In genomic region chr10:29692121-29692539, GRCh38 we compare ENCODE assay signal across 13 cellular contexts. TPM values are rescaled to one million over a fixed set of nuclear protein-coding genes. Genes with fewer than 3 reads are reported as not detected.
DNase-seq lines count a peak whose midpoint lies in the region; ATAC-seq and TF ChIP-seq lines count a peak whose summit lies in the region.
"Had no signal": no experiment of that assay in that cellular context is flagged by ENCODE, and none has a peak within 500 bp of the region (broad histone marks: within the 10 kb centered on the region; RNA-seq: fewer than 3 reads in every experiment).

No MANE protein-coding gene starts in this region.

- no peak overlapping the region for H3K23ac ChIP-seq in trophoblast cell (ENCODE audit: low read length)

- DNase-seq in Calu3, result no peak
- no peak for DNase-seq in T-helper 17 cell
- DNase-seq in trophoblast cell, result peak in 1 of 2 donors; percentile 31
- DNase-seq in NOMO-1 treated with DMSO at 0.1 percent for 48 hours (lab: John Stamatoyannopoulos, UW; ENCODE audit: unreplicated experiment), result no peak
- DNase-seq in cerebellum (ENCODE audit: low spot score), result no peak
- DNase-seq: activated T-cell treated with anti-CD3 and anti-CD28 coated beads for 4 hours; CD8-positive, alpha-beta memory T cell; effector memory CD8-positive, alpha-beta T cell; NCI-H146; stimulated activated CD8-positive, alpha-beta memory T cell treated with anti-CD3 and anti-CD28 coated beads, Interleukin-4, amount 100 ng/mL, for 48 hours had no signal

- H2BK12ac ChIP-seq in trophoblast cell (ENCODE audit: low read length), result no peak overlapping the region

- H3K9me3 ChIP-seq in T-helper 17 cell (ENCODE audit: control insufficient read depth, low read length, poor library complexity, severe bottlenecking) (no peaks in the 10 kb centered on the region), gastroesophageal sphincter (no peaks in the 10 kb centered on the region), trophoblast cell (ENCODE audit: insufficient read depth, low read depth, low read length) (no peaks in the 10 kb centered on the region)

- peak overlapping the region in 1 of 2 donors; percentile 16 for H3K4me3 ChIP-seq in gastroesophageal sphincter
- H3K4me3 ChIP-seq in trophoblast cell (ENCODE audit: low read depth, low read length), result no peak overlapping the region

- ATAC-seq in T-helper 17 cell (no peak), gastroesophageal sphincter (peak; percentile 60), GM18858 (IDR thresholded peaks at IDR 0.05; ENCODE audit: unreplicated experiment) (no peak), GM19463 (IDR thresholded peaks at IDR 0.05; ENCODE audit: unreplicated experiment) (no peak)
- ATAC-seq: effector memory CD8-positive, alpha-beta T cell had no signal

- no peak overlapping the region for H3K4me2 ChIP-seq in trophoblast cell (ENCODE audit: low read length)

- H3K27ac ChIP-seq in gastroesophageal sphincter, result peak overlapping the region; percentile 76 to 91 (median 83)
- H3K27ac ChIP-seq in trophoblast cell (ENCODE audit: low read depth, low read length), result peak overlapping the region; percentile 66

- no peak overlapping the region for H4K8ac ChIP-seq in trophoblast cell (ENCODE audit: low read depth, low read length)

- no peaks in the 10 kb centered on the region for H3K9me3 Mint-ChIP-seq in Calu3 (ENCODE audit: low read depth, unreplicated experiment)
- H3K9me3 Mint-ChIP-seq: CD8-positive, alpha-beta memory T cell; effector memory CD8-positive, alpha-beta T cell had no signal

- BruUV-seq in Calu3 (replicated peaks; lab: Mats Ljungman, UMichigan), result no TSS peak

- H3K4me3 Mint-ChIP-seq in Calu3 (ENCODE audit: low read depth, unreplicated experiment), result peak overlapping the region; percentile 39
- no peak overlapping the region for H3K4me3 Mint-ChIP-seq in T-helper 17 cell
- H3K4me3 Mint-ChIP-seq: CD8-positive, alpha-beta memory T cell; effector memory CD8-positive, alpha-beta T cell had no signal

- 0 to 6% methylated on average over 4 to 5 of the region's 5 CpGs for WGBS in gastroesophageal sphincter (ENCODE audit: low coverage in 1 of 2), 2 donors
- no CpG with 5 or more reads among the region's 5 CpGs for WGBS in trophoblast cell (ENCODE audit: extremely low coverage, insufficient coverage, insufficient read length)

- H2BK120ac ChIP-seq in trophoblast cell (ENCODE audit: insufficient read depth, low read length, poor library complexity), result no peak overlapping the region

- CTCF ChIA-PET in Calu3 (lab: Charles Lee), result interaction anchor here (0.5 to 1.2 kb wide), 2 partner anchors 8 to 10 kb away, joined by 3 read pairs; no protein-coding TSS in a partner anchor

- no peaks in the 10 kb centered on the region for H3K27me3 ChIP-seq in gastroesophageal sphincter
- no peaks in the 10 kb centered on the region for H3K27me3 ChIP-seq in trophoblast cell (ENCODE audit: insufficient read depth, low read length)

- intact Hi-C loops in Calu3 (cut with micrococcal nuclease; ENCODE audit: unreplicated experiment), result loop anchor here (5.0 kb wide), 1 partner anchor 40 kb away; no protein-coding TSS in a partner anchor

- no peak overlapping the region for H3K14ac ChIP-seq in trophoblast cell (ENCODE audit: low read length)

- H3K9ac ChIP-seq in trophoblast cell (ENCODE audit: low read length), result no peak overlapping the region

- H3K79me1 ChIP-seq in trophoblast cell (ENCODE audit: low read length), result peaks cover 4% of the 10 kb centered on the region

- no peaks in the 10 kb centered on the region for H3K27me3 Mint-ChIP-seq in Calu3 (ENCODE audit: unreplicated experiment)
- H3K27me3 Mint-ChIP-seq in T-helper 17 cell, result no peaks in the 10 kb centered on the region
- H3K27me3 Mint-ChIP-seq: effector memory CD8-positive, alpha-beta T cell had no signal

- no peak overlapping the region for H2AFZ ChIP-seq in trophoblast cell (ENCODE audit: insufficient read depth, low read length, poor library complexity)

- H3K18ac ChIP-seq in trophoblast cell (ENCODE audit: low read length), result no peak overlapping the region

- no peak overlapping the region for H2AK5ac ChIP-seq in trophoblast cell (ENCODE audit: low read length)

- H3K4me1 ChIP-seq in gastroesophageal sphincter, result peaks cover 20 to 87% (median 33%) of the 10 kb centered on the region in 3 donors
- H3K4me1 ChIP-seq in trophoblast cell (ENCODE audit: control insufficient read depth in 1 of 2, insufficient read depth in 2 of 2, low read length in 2 of 2), result peaks cover 8 to 15% of the 10 kb centered on the region in 2 experiments

- H3K36me3 ChIP-seq in gastroesophageal sphincter (no peaks in the 10 kb centered on the region), trophoblast cell (ENCODE audit: control insufficient read depth in 1 of 2, insufficient read depth in 2 of 2, low read length in 2 of 2) (peaks cover 0 to 5% of the 10 kb centered on the region in 2 experiments)

- H3K4ac ChIP-seq in trophoblast cell (ENCODE audit: low read depth, low read length), result no peak overlapping the region

- no peak for TF ChIP-seq EP300 in gastroesophageal sphincter (IDR thresholded peaks at IDR 0.05)

- H3K27ac Mint-ChIP-seq in Calu3 (ENCODE audit: unreplicated experiment), result peak overlapping the region; percentile 79
- H3K27ac Mint-ChIP-seq in T-helper 17 cell, result peak overlapping the region; percentile 3
- H3K27ac Mint-ChIP-seq: effector memory CD8-positive, alpha-beta T cell had no signal

- peaks cover 27% of the 10 kb centered on the region for H3K36me3 Mint-ChIP-seq in Calu3 (ENCODE audit: insufficient read depth, unreplicated experiment)
- H3K36me3 Mint-ChIP-seq in T-helper 17 cell (ENCODE audit: low read depth), result no peaks in the 10 kb centered on the region

- no peaks in the 10 kb centered on the region for H3K79me2 ChIP-seq in trophoblast cell (ENCODE audit: control insufficient read depth, insufficient read depth, low read length, poor library complexity)

- no peak overlapping the region for H4K12ac ChIP-seq in trophoblast cell (ENCODE audit: low read depth, low read length)

- no peak for TF ChIP-seq CTCF in Calu3 (IDR thresholded peaks at IDR 0.05; ENCODE audit: unreplicated experiment)
- no peak for TF ChIP-seq CTCF in gastroesophageal sphincter (IDR thresholded peaks at IDR 0.05)

- H3K4me1 Mint-ChIP-seq in Calu3 (ENCODE audit: low read depth, unreplicated experiment), result peaks cover 49% of the 10 kb centered on the region
- H3K4me1 Mint-ChIP-seq in T-helper 17 cell, result peaks cover 34% of the 10 kb centered on the region

- no peak overlapping the region for H2BK5ac ChIP-seq in trophoblast cell (ENCODE audit: low read depth, low read length, poor library complexity)

- TF ChIP-seq POLR2A in gastroesophageal sphincter (IDR thresholded peaks at IDR 0.05), result no peak

- no peak overlapping the region for H4K91ac ChIP-seq in trophoblast cell (ENCODE audit: low read depth, low read length)

RNA-seq across cellular contexts. Expression of gene SVIL, which starts 57.4 kb away (rescaled TPM):
- total RNA-seq in Calu3 (2022) (111 and 147 TPM in 2 replicates), T-helper 17 cell (10 to 100 TPM; 39.5 to 46.4 TPM), gastroesophageal sphincter (1,000 to 10,000 TPM in 2 of 4 donors, 100 to 1,000 TPM in 2; 585 to 1,262 (median 942) TPM), cerebellum (46.3 TPM)
- 25.1 and 25.3 TPM in 2 replicates for polyA plus RNA-seq in trophoblast cell (2013)
